21 cellular contexts compared by ENCODE assay signal in the genomic region with DNA sequence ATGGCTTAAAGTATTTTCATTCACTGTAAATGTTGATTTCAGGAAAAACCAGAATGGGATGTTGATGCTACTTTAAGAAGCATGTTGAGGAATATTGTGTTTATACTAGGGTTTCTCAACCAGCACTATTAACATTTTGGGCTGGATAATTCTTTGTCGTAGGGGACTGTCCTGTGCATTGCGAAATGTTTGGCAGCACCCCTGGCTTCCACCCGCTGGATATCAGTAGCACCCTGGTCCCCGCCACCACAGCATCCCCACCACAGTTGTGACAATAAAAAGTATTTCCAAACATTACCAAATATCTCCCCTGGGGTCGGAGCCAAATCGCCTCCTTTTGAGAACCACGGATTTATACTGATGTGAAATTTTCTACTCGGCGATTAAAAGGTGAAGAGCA.
"Had no signal": no experiment of that assay in that cellular context is flagged by ENCODE, and none has a peak within 500 bp of the region (broad histone marks: within the 10 kb centered on the region; RNA-seq: fewer than 3 reads in every experiment).

No MANE protein-coding gene starts in this region.

- H3K36me3 ChIP-seq: left lung, right atrium auricular region, sigmoid colon, spleen, suprapubic skin, thoracic aorta, tibial artery, uterus had no signal

- H3K4me1 ChIP-seq: left lung, parathyroid adenoma, right atrium auricular region, sigmoid colon, spleen, suprapubic skin, tibial artery, uterus had no signal

- ATAC-seq: left lung; naive thymus-derived CD8-positive, alpha-beta T cell; stimulated activated effector memory CD8-positive, alpha-beta T cell treated with anti-CD3 and anti-CD28 coated beads, Interleukin-12 subunit alpha, Interleukin-12 subunit beta, amount 100 ng/mL, for 72 hours had no signal

- H3K27ac ChIP-seq: hepatocyte, left lung, parathyroid adenoma, right atrium auricular region, sigmoid colon, spleen, suprapubic skin, thoracic aorta, tibial artery, uterus had no signal

- H3K27me3 ChIP-seq: hepatocyte, left lung, right atrium auricular region, sigmoid colon, suprapubic skin, uterus had no signal

- H3K9me3 ChIP-seq: left lung, right atrium auricular region, sigmoid colon, spleen, suprapubic skin, thoracic aorta, tibial artery, uterus had no signal

- DNase-seq: head of caudate nucleus; islet precursor cell; left lung; mammary epithelial cell; mesenchymal stem cell; naive thymus-derived CD8-positive, alpha-beta T cell; occipital lobe; sigmoid colon; small intestine; spleen; stimulated activated CD4-positive, alpha-beta T cell treated with anti-CD3 and anti-CD28 coated beads, Interleukin-4, amount 100 ng/mL, for 24 hours; stimulated activated naive CD4-positive, alpha-beta T cell; tibial artery; trophoblast cell; uterus had no signal

- H3K4me3 ChIP-seq: hepatocyte, left lung, right atrium auricular region, sigmoid colon, spleen, suprapubic skin, thoracic aorta, tibial artery, uterus had no signal
